In genomic region chr1:23648576-23648975, GRCh38 we compare ENCODE assay signal across 2 cellular contexts.
TF ChIP-seq lines count a peak whose summit lies in the region.

No MANE protein-coding gene starts in this region.

TF ChIP-seq in HEK293, 187 proteins besides CTCF, POLR2A, EP300 and RAD21:
- TF ChIP-seq SETDB1 (IDR thresholded peaks at IDR 0.05; ENCODE audit: insufficient read length, low read length) = peak; percentile 46
- no peak for TF ChIP-seq KLF10 (tag by site-specific recombination; IDR thresholded peaks at IDR 0.05)
TF ChIP-seq in HEK293: peak in this region for 1.

TF ChIP-seq in K562, 482 proteins besides CTCF, POLR2A, EP300 and RAD21:
- TF ChIP-seq BMI1 (IDR thresholded peaks at IDR 0.05; ENCODE audit: low read length) = no peak
- peak; percentile 35 for TF ChIP-seq RBM25 (IDR thresholded peaks at IDR 0.05; ENCODE audit: low read depth, low read length, severe bottlenecking)
- TF ChIP-seq U2AF2 (optimal IDR thresholded peaks at IDR 0.05; ENCODE audit: low read depth, low read length) = no peak
- TF ChIP-seq DIDO1 (tag; IDR thresholded peaks at IDR 0.05; ENCODE audit: low read depth) = no peak
